Comparison of ENCODE assay signal across 26 cellular contexts in the genomic region with DNA sequence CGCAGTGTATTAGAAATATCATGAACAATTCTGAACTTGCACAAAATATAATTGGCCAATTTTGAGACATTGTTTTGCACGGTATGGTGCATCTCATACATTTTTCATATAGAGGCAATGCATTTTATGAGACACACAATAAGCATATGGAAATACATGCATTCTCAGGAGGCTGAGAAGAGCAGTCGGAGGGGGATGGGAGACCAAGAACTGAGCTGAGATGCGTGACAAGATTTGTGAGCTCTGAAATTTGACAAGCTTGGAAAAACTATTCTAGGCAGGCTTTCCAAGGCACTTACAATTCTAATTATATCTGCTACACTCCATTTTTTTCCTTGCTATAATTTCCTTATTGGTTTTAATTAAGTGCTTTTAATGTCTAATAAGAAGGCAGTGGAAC.
"Had no signal": no experiment of that assay in that cellular context is flagged by ENCODE, and none has a peak within 500 bp of the region (broad histone marks: within the 10 kb centered on the region; RNA-seq: fewer than 3 reads in every experiment).

No MANE protein-coding gene starts in this region.

- ATAC-seq: left colon; left lung; lower lobe of right lung; natural killer cell; pancreas; right cardiac atrium; stimulated activated effector memory CD8-positive, alpha-beta T cell treated with anti-CD3 and anti-CD28 coated beads, Interleukin-12 subunit alpha, Interleukin-12 subunit beta, amount 100 ng/mL, for 72 hours; upper lobe of right lung had no signal

- H3K36me3 Mint-ChIP-seq: immature natural killer cell; naive B cell; natural killer cell; stimulated activated effector memory CD8-positive, alpha-beta T cell treated with anti-CD3 and anti-CD28 coated beads, Interleukin-12 subunit alpha, Interleukin-12 subunit beta, amount 100 ng/mL, for 72 hours had no signal

- H3K27me3 ChIP-seq: left lung, pancreas, spleen, suprapubic skin, tibial artery, upper lobe of right lung had no signal

- H3K4me1 ChIP-seq: left lung, lower lobe of right lung, pancreas, prostate gland, spleen, suprapubic skin, tibial artery, upper lobe of right lung had no signal

- H3K4me1 Mint-ChIP-seq: immature natural killer cell; naive B cell; natural killer cell; stimulated activated effector memory CD8-positive, alpha-beta T cell treated with anti-CD3 and anti-CD28 coated beads, Interleukin-12 subunit alpha, Interleukin-12 subunit beta, amount 100 ng/mL, for 72 hours had no signal

- H3K27ac ChIP-seq: left lung, lower lobe of right lung, pancreas, prostate gland, skin epidermis, spleen, suprapubic skin, thoracic aorta, tibial artery, upper lobe of right lung had no signal

- H3K27ac Mint-ChIP-seq: immature natural killer cell; mesothelial cell of epicardium; natural killer cell; nephron progenitor cell; stimulated activated effector memory CD8-positive, alpha-beta T cell treated with anti-CD3 and anti-CD28 coated beads, Interleukin-12 subunit alpha, Interleukin-12 subunit beta, amount 100 ng/mL, for 72 hours; stimulated activated naive CD8-positive, alpha-beta T cell treated with anti-CD3 and anti-CD28 coated beads, Interleukin-15, Interleukin-2, amounts not matched to agents 100 ng/mL and 50 ng/mL, for 24 hours had no signal

- H3K4me3 Mint-ChIP-seq: immature natural killer cell; mesothelial cell of epicardium; naive B cell; natural killer cell; nephron progenitor cell; stimulated activated effector memory CD8-positive, alpha-beta T cell treated with anti-CD3 and anti-CD28 coated beads, Interleukin-12 subunit alpha, Interleukin-12 subunit beta, amount 100 ng/mL, for 72 hours; stimulated activated naive CD8-positive, alpha-beta T cell treated with anti-CD3 and anti-CD28 coated beads, Interleukin-15, Interleukin-2, amounts not matched to agents 100 ng/mL and 50 ng/mL, for 24 hours had no signal

- DNase-seq: hippocampal formation; immature natural killer cell; kidney; left colon; left lung; lower lobe of right lung; mesendoderm; naive B cell; natural killer cell; nephron progenitor cell; pancreas; posterior cingulate gyrus; right cardiac atrium; spleen; stimulated activated CD4-positive, alpha-beta T cell treated with anti-CD3 and anti-CD28 coated beads, Interleukin-4, amount 100 ng/mL, for 24 hours; stimulated activated naive CD4-positive, alpha-beta T cell; tibial artery; trophoblast cell; upper lobe of right lung had no signal

- H3K4me3 ChIP-seq: left lung, lower lobe of right lung, pancreas, prostate gland, skin epidermis, spleen, suprapubic skin, thoracic aorta, tibial artery, upper lobe of right lung had no signal

- H3K27me3 Mint-ChIP-seq: naive B cell; stimulated activated naive CD8-positive, alpha-beta T cell treated with anti-CD3 and anti-CD28 coated beads, Interleukin-15, Interleukin-2, amounts not matched to agents 100 ng/mL and 50 ng/mL, for 24 hours had no signal

- H3K36me3 ChIP-seq: left lung, lower lobe of right lung, pancreas, prostate gland, spleen, suprapubic skin, thoracic aorta, tibial artery, upper lobe of right lung had no signal

- H3K9me3 ChIP-seq: lower lobe of right lung, pancreas, prostate gland, suprapubic skin, tibial artery, upper lobe of right lung had no signal
